ENCODE assay signal across 9 cellular contexts in the genomic region with DNA sequence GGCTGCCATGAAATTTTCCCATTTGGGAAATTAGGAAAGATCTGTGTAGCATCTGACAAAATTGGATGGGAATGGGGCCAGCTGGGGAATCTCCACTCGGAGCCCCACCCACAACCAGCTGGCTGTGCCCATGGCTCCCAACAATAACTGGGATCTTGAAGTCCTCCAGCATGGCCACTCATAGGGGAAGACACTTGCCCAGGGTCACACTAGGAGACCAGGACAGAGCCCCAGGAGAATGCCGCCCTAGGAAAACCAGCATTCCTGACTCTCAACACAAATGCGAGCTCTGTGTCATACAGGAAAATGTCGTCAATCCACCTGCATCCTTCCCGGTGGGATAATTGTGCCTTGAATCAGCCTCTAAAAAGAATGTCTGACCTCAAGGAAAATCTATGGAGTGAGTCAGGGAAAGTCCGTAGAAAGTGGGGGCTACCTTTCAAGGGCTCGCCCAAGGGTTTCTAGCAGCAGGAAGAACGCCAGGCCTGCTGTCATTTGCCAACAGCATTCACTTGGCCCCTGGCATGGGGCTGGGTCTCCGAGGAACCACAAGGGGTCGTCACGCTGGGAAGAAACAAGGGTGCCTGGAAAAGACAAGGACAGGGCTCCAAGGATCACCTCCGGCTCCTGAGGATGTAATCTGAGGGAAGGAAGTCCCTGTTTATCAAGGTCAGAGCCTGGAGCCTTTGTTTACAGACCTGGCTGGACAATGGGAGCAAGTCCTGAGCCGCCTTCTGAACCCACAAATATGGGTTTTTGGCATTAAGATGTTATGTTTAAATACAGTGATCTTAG. TPM values are rescaled to one million over a fixed set of nuclear protein-coding genes. Genes with fewer than 3 reads are reported as not detected.
DNase-seq lines count a peak whose midpoint lies in the region; ATAC-seq and TF ChIP-seq lines count a peak whose summit lies in the region.
"Had no signal": no experiment of that assay in that cellular context is flagged by ENCODE, and none has a peak within 500 bp of the region (broad histone marks: within the 10 kb centered on the region; RNA-seq: fewer than 3 reads in every experiment).

No MANE protein-coding gene starts in this region.

- H2AK5ac ChIP-seq in mesendoderm (ENCODE audit: low read length), result no peak overlapping the region

- H2BK15ac ChIP-seq in mesendoderm (replicated peaks; ENCODE audit: low read depth), result no peak overlapping the region

- H3K4me1 ChIP-seq in NT2/D1 (ENCODE audit: insufficient read depth, insufficient read length) (peaks cover 11% of the 10 kb centered on the region), mesendoderm (ENCODE audit: control insufficient read depth, low read depth, low read length) (peaks cover 4% of the 10 kb centered on the region)

- H3K4me2 ChIP-seq in mesendoderm (ENCODE audit: low read length), result no peak overlapping the region

- peaks cover 13% of the 10 kb centered on the region for H3K27me3 Mint-ChIP-seq in T-helper 17 cell
- H3K27me3 Mint-ChIP-seq in effector memory CD8-positive, alpha-beta T cell, result peaks cover 13 to 18% of the 10 kb centered on the region in 2 donors

- H3K4me3 ChIP-seq in NT2/D1 (ENCODE audit: insufficient read length, low read depth), result no peak overlapping the region
- no peak overlapping the region for H3K4me3 ChIP-seq in epithelial cell of esophagus (ENCODE audit: low read length)
- no peak overlapping the region for H3K4me3 ChIP-seq in mesendoderm (ENCODE audit: low read length)
- H3K4me3 ChIP-seq: BLaER1 treated with 17β-estradiol and CSF1 and Interleukin-3, amounts not matched to agents 10 nM and 100 nM had no signal

- H3K9me3 ChIP-seq in NT2/D1 (ENCODE audit: insufficient read depth, low read length) (no peaks in the 10 kb centered on the region), T-helper 17 cell (ENCODE audit: control insufficient read depth, low read length, poor library complexity, severe bottlenecking) (no peaks in the 10 kb centered on the region)
- H3K9me3 ChIP-seq: BLaER1 treated with 17β-estradiol and CSF1 and Interleukin-3, amounts not matched to agents 10 nM and 100 nM had no signal

- H3K79me2 ChIP-seq in mesendoderm (ENCODE audit: control insufficient read depth, insufficient read depth, low read length), result no peaks in the 10 kb centered on the region

- H3K56ac ChIP-seq in mesendoderm (ENCODE audit: low read length), result no peak overlapping the region

- H3K36me3 ChIP-seq in NT2/D1 (ENCODE audit: insufficient read depth, insufficient read length, low read length), result no peaks in the 10 kb centered on the region
- no peaks in the 10 kb centered on the region for H3K36me3 ChIP-seq in mesendoderm (ENCODE audit: control insufficient read depth, insufficient read depth, low read length)
- H3K36me3 ChIP-seq: BLaER1 treated with 17β-estradiol and CSF1 and Interleukin-3, amounts not matched to agents 10 nM and 100 nM had no signal

- H4K5ac ChIP-seq in mesendoderm (ENCODE audit: low read length), result no peak overlapping the region

- peak overlapping the region; percentile 51 for H3K27ac ChIP-seq in mesendoderm (ENCODE audit: low read depth, low read length)
- H3K27ac ChIP-seq: BLaER1 treated with 17β-estradiol and CSF1 and Interleukin-3, amounts not matched to agents 10 nM and 100 nM had no signal

- peak overlapping the region; percentile 45 for H2BK5ac ChIP-seq in mesendoderm (ENCODE audit: low read length)

- WGBS in mesendoderm (ENCODE audit: extremely low coverage, insufficient coverage, low lambda C conversion rate), result no CpG with 5 or more reads among the region's 13 CpGs

- no peak for ATAC-seq in T-helper 17 cell
- ATAC-seq in effector memory CD8-positive, alpha-beta T cell (replicated peaks), result no peak

- H4K8ac ChIP-seq in mesendoderm (ENCODE audit: low read depth, low read length), result no peak overlapping the region

- peaks cover 2% of the 10 kb centered on the region for H3K36me3 Mint-ChIP-seq in T-helper 17 cell (ENCODE audit: low read depth)
- no peaks in the 10 kb centered on the region for H3K36me3 Mint-ChIP-seq in effector memory CD8-positive, alpha-beta T cell (ENCODE audit: insufficient read depth)

- H3K23ac ChIP-seq in mesendoderm (ENCODE audit: low read length), result no peak overlapping the region

- DNase-seq in ACHN (peak; percentile 96), NT2/D1 (ENCODE audit: low read depth, low spot score) (peak; percentile 32), epithelial cell of esophagus (ENCODE audit: low read depth) (peak; percentile 95), mesendoderm (peak; percentile 96), T-helper 17 cell (no peak), COLO829 (ENCODE audit: low spot score) (no peak), NCI-H2171 treated with DMSO at 0.1 percent for 48 hours (lab: John Stamatoyannopoulos, UW) (no peak)
- no peak for DNase-seq in effector memory CD8-positive, alpha-beta T cell

- TF ChIP-seq CTCF in epithelial cell of esophagus (IDR thresholded peaks at IDR 0.05; ENCODE audit: insufficient read depth, low read depth, low read length, missing control alignments), result no peak

- H3K4me1 Mint-ChIP-seq in T-helper 17 cell, result no peaks in the 10 kb centered on the region
- H3K4me1 Mint-ChIP-seq in effector memory CD8-positive, alpha-beta T cell (ENCODE audit: low read depth in 2 of 2), result peaks cover 5 to 6% of the 10 kb centered on the region in 2 donors

- in situ Hi-C loops in ACHN (cut with HindIII; ENCODE audit: low pct_ligation_motif_present, low pct_unique_long_range_greater_than_20kb, low sequenced_read_pairs), result no loop called here

- H3K4me3 Mint-ChIP-seq in T-helper 17 cell, result no peak overlapping the region
- H3K4me3 Mint-ChIP-seq in effector memory CD8-positive, alpha-beta T cell, result no peak overlapping the region

- peak overlapping the region; percentile 46 for H2BK120ac ChIP-seq in mesendoderm (ENCODE audit: low read depth, low read length)

- no peaks in the 10 kb centered on the region for H3K79me1 ChIP-seq in mesendoderm (ENCODE audit: low read length)

- H3K4ac ChIP-seq in mesendoderm (ENCODE audit: low read depth, low read length), result peak overlapping the region; percentile 75

- H3K27ac Mint-ChIP-seq in T-helper 17 cell, result no peak overlapping the region
- no peak overlapping the region for H3K27ac Mint-ChIP-seq in effector memory CD8-positive, alpha-beta T cell

- H3K18ac ChIP-seq in mesendoderm (ENCODE audit: low read length), result peak overlapping the region; percentile 8

- no peaks in the 10 kb centered on the region for H3K27me3 ChIP-seq in NT2/D1 (ENCODE audit: insufficient read depth, insufficient read length)
- H3K27me3 ChIP-seq in mesendoderm (ENCODE audit: insufficient read depth, low read length, poor library complexity), result no peaks in the 10 kb centered on the region
- H3K27me3 ChIP-seq: BLaER1 treated with 17β-estradiol and CSF1 and Interleukin-3, amounts not matched to agents 10 nM and 100 nM had no signal

- H3K9ac ChIP-seq in NT2/D1 (ENCODE audit: insufficient read length, low read depth) (no peak overlapping the region), mesendoderm (ENCODE audit: low read length) (no peak overlapping the region)
- H3K9ac ChIP-seq: BLaER1 treated with 17β-estradiol and CSF1 and Interleukin-3, amounts not matched to agents 10 nM and 100 nM had no signal

- peaks cover 8 to 18% of the 10 kb centered on the region in 2 donors for H3K9me3 Mint-ChIP-seq in effector memory CD8-positive, alpha-beta T cell

RNA-seq across cellular contexts. Expression of a gene that starts 15.9 kb away (rescaled TPM):
- polyA plus RNA-seq in mesendoderm (2013, experiment 1 of 2), result 0.06 TPM
- polyA plus RNA-seq in mesendoderm (2013, experiment 2 of 2), result 0.07 TPM
- not detected for total RNA-seq in T-helper 17 cell

RNA-seq across cellular contexts. Expression of a gene that starts 44.7 kb away (rescaled TPM):
- polyA plus RNA-seq in mesendoderm (2013, experiment 1 of 2), result 0.10 TPM
- polyA plus RNA-seq in mesendoderm (2013, experiment 2 of 2), result 0.06 TPM
- total RNA-seq in T-helper 17 cell, result not detected

Comparison
In these comparisons a context has a peak if more than half of its experiments do, and no peak if none do; other contexts are left out.
1. DNase-seq: peak in ACHN (single experiment), NT2/D1 (single experiment), epithelial cell of esophagus (single experiment) and mesendoderm (single experiment); none in T-helper 17 cell (0 of 3), COLO829 (single experiment), effector memory CD8-positive, alpha-beta T cell (0 of 3) and NCI-H2171 treated with DMSO at 0.1 percent for 48 hours (single experiment).